Comparison of ENCODE assay signal across 8 cellular contexts in genomic region chr9:133113928-133114351, GRCh38. TPM values are rescaled to one million over a fixed set of nuclear protein-coding genes. Genes with fewer than 3 reads are reported as not detected.
DNase-seq lines count a peak whose midpoint lies in the region; ATAC-seq and TF ChIP-seq lines count a peak whose summit lies in the region.

No MANE protein-coding gene starts in this region.

- peak overlapping the region; percentile 78 for H3K4me3 Mint-ChIP-seq in glutamatergic neuron (ENCODE audit: unreplicated experiment)

- H3K9me3 ChIP-seq in psoas muscle = no peaks in the 10 kb centered on the region

- POLR2A ChIA-PET in RWPE1 (lab: Yijun Ruan, JAX; ENCODE audit: low non-redundant PET) = interaction anchor here (0.8 kb wide), 1 partner anchor 84 kb away, joined by 5 read pairs; the partner anchor contains the start of gene GTF3C5

- peak; percentile 32 for DNase-seq in GM03348 (ENCODE audit: low spot score)
- no peak for DNase-seq in RWPE1 (ENCODE audit: low spot score)
- DNase-seq in glutamatergic neuron = peak; percentile 78
- DNase-seq in psoas muscle = peak; percentile 50 to 81
- no peak for DNase-seq in DMS53 (lab: John Stamatoyannopoulos, UW)
- no peak for DNase-seq in NCI-H187 treated with DMSO at 0.1 percent for 48 hours (lab: John Stamatoyannopoulos, UW)
- no peak for DNase-seq in brain microvascular endothelial cell

- peaks cover 72% of the 10 kb centered on the region for H3K4me1 ChIP-seq in psoas muscle

- peaks cover 46% of the 10 kb centered on the region for H3K27me3 Mint-ChIP-seq in glutamatergic neuron (ENCODE audit: unreplicated experiment)

- TF ChIP-seq CTCF in RWPE1 (conservative IDR thresholded peaks at IDR 0.05; ENCODE audit: low read depth) (no peak), glutamatergic neuron (IDR thresholded peaks at IDR 0.05; ENCODE audit: partially characterized antibody, unreplicated experiment) (no peak), psoas muscle (IDR thresholded peaks at IDR 0.05) (no peak), brain microvascular endothelial cell (IDR thresholded peaks at IDR 0.05; ENCODE audit: low read depth, low read length, missing control alignments) (no peak)

- in situ Hi-C loops in brain microvascular endothelial cell (cut with HindIII; ENCODE audit: low pct_ligation_motif_present, low sequenced_read_pairs) = no loop called here

- peaks cover 36% of the 10 kb centered on the region for H3K9me3 Mint-ChIP-seq in glutamatergic neuron (ENCODE audit: unreplicated experiment)

- H3K4me1 Mint-ChIP-seq in glutamatergic neuron (ENCODE audit: low read depth, unreplicated experiment) = peaks cover 38% of the 10 kb centered on the region

- CTCF ChIA-PET in RWPE1 (lab: Yijun Ruan, JAX) = interaction anchor here (1.0 to 7.8 kb wide), 6 partner anchors 8 to 86 kb away, joined by 3 to 58 read pairs (median 5); no protein-coding TSS in a partner anchor

- H3K27ac Mint-ChIP-seq in glutamatergic neuron (ENCODE audit: unreplicated experiment) = peak overlapping the region; percentile 99

- 9 to 17% (median 10%) methylated on average over 9 to 12 of the region's 12 CpGs for WGBS in psoas muscle, 3 donors

- H3K27me3 ChIP-seq in psoas muscle (ENCODE audit: insufficient read depth in 3 of 3, low read length in 2 of 3) (no peaks in the 10 kb centered on the region), brain microvascular endothelial cell (replicated peaks) (no peaks in the 10 kb centered on the region)

- intact Hi-C loops in psoas muscle (cut with DNase I) = loop anchor here in 1 of 2 donors (2.0 kb wide), 1 partner anchor 33 kb away; no protein-coding TSS in a partner anchor

- ATAC-seq in psoas muscle (peak; percentile 49 to 63 (median 56)), HG02885 (IDR thresholded peaks at IDR 0.05; ENCODE audit: poor library complexity, unreplicated experiment) (no peak)

- H3K36me3 Mint-ChIP-seq in glutamatergic neuron (ENCODE audit: unreplicated experiment) = no peaks in the 10 kb centered on the region

- H3K4me3 ChIP-seq in psoas muscle (peak overlapping the region; percentile 37), brain microvascular endothelial cell (ENCODE audit: low read depth, low read length) (no peak overlapping the region)

- H3K27ac ChIP-seq in RWPE1 (peak overlapping the region; percentile 93), psoas muscle (peak overlapping the region; percentile 90), brain microvascular endothelial cell (no peak overlapping the region)

- H3K36me3 ChIP-seq in psoas muscle (ENCODE audit: insufficient read depth in 1 of 2, low read depth in 1 of 2) = peaks cover 0 to 30% of the 10 kb centered on the region in 2 donors
- H3K36me3 ChIP-seq in brain microvascular endothelial cell (replicated peaks) = peaks cover 2% of the 10 kb centered on the region

RNA-seq across cellular contexts. Expression of gene RALGDS, which starts 7.1 kb away (rescaled TPM):
- total RNA-seq in glutamatergic neuron (ENCODE audit: unreplicated experiment) (449 TPM), psoas muscle (10 to 100 TPM; 13.3 to 64.6 (median 21.4) TPM)
- polyA plus RNA-seq in psoas muscle = 10 to 100 TPM; 12.3 to 21.1 (median 17.2) TPM

RNA-seq across cellular contexts. Expression of gene GBGT1, which starts 49.8 kb away (rescaled TPM):
- total RNA-seq in glutamatergic neuron (ENCODE audit: unreplicated experiment) (1.3 TPM), psoas muscle (1 to 10 TPM; 2.0 to 4.4 (median 3.3) TPM)
- 1 to 10 TPM; 1.6 to 2.9 (median 2.7) TPM for polyA plus RNA-seq in psoas muscle

RNA-seq across cellular contexts. Expression of gene CEL, which starts 52.2 kb away (rescaled TPM):
- total RNA-seq in glutamatergic neuron (ENCODE audit: unreplicated experiment) (3.8 TPM), psoas muscle (1 to 10 TPM in 1 of 4 donors, under 1 TPM in 3; 0.34 to 2.0 (median 0.63) TPM)
- under 1 TPM; 0.10 to 0.61 (median 0.21) TPM for polyA plus RNA-seq in psoas muscle

Comparison
In these comparisons a context has a peak if more than half of its experiments do, and no peak if none do; other contexts are left out.
1. DNase-seq: peak in GM03348 (single experiment), glutamatergic neuron (single experiment) and psoas muscle (2 of 2); none in RWPE1 (single experiment), DMS53 (single experiment), NCI-H187 treated with DMSO at 0.1 percent for 48 hours (single experiment) and brain microvascular endothelial cell (single experiment).